Comparison of ENCODE assay signal across 15 cellular contexts in the genomic region with DNA sequence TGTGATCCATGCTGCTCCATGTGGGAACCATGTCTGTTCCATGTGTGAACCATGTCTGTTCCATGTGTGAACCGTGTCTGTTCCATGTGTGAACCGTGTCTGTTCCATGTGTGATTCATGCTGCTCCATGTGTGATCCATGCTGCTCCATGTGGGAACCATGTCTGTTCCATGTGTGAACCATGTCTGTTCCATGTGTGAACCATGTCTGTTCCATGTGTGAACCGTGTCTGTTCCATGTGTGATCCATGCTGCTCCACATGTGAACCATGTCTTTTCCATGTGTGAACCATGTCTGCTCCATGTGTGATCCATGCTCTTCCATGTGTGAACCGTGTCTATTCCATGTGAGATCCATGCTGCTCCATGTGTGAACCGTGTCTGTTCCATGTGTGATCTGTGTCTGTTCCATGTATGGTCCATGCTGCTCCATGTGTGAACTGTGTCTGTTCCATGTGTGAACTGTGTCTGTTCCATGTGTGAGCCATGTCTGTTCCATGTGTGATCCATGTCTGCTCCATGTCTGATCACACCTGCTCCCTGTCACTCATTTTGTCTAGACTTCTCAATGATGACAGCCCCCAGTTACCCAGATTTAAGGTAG. TPM values are rescaled to one million over a fixed set of nuclear protein-coding genes. Genes with fewer than 3 reads are reported as not detected.
DNase-seq lines count a peak whose midpoint lies in the region; ATAC-seq, FAIRE-seq and TF ChIP-seq lines count a peak whose summit lies in the region.
"Not testable (repeated sequence)": the region's sequence is repeated elsewhere in the genome, so short reads cannot be mapped to it uniquely, and the experiment has no call there.
"Had no signal": no experiment of that assay in that cellular context is flagged by ENCODE, and none has a peak within 500 bp of the region (broad histone marks: within the 10 kb centered on the region; RNA-seq: fewer than 3 reads in every experiment).

No MANE protein-coding gene starts in this region.

- not testable (repeated sequence) for H2AFZ ChIP-seq in HepG2 (ENCODE audit: low read length)

- not testable (repeated sequence) for H3K79me2 ChIP-seq in HepG2 (ENCODE audit: insufficient read depth, low read length)

- FAIRE-seq in HepG2 (lab: Jason Lieb, UNC), result peak; percentile 18

- not testable (repeated sequence) for TF ChIP-seq EP300 in HepG2 (IDR thresholded peaks at IDR 0.05; ENCODE audit: low read depth in 2 of 2, low read length in 2 of 2); HepG2 (CRISPR knock-in tag; IDR thresholded peaks at IDR 0.05; ENCODE audit: borderline replicate concordance)

- in situ Hi-C loops in HepG2 (cut with HindIII; ENCODE audit: extremely low pct_ligation_motif_present, low pct_unique_long_range_greater_than_20kb), result not testable (repeated sequence)

- not testable (repeated sequence) for H4K20me1 ChIP-seq in HepG2 (ENCODE audit: insufficient read depth, low read length)

- intact Hi-C loops in activated CD4-positive, alpha-beta T cell treated with anti-CD3 and anti-CD28 coated beads, Interleukin-2, amount 10 ng/mL, durations not matched to agents 24 days and 14 days (cut with micrococcal nuclease), result loop anchor here (10.0 kb wide), 1 partner anchor 495 kb away; a partner anchor contains a TSS
- intact Hi-C loops in activated T-helper 2 cell treated with anti-CD3 and anti-CD28 coated beads, Interferon-gamma antibody, Interleukin-2, Interleukin-4, amounts not matched to agents 10 μg/mL and 5 μg/mL and 100 μg/mL, durations not matched to agents 14 hours and 24 hours and 36 hours (cut with micrococcal nuclease), result loop anchor here (5.0 to 10.0 kb wide), 3 partner anchors 78 to 575 kb away; a partner anchor contains a TSS
- intact Hi-C loops in HepG2 (cut with micrococcal nuclease; ENCODE audit: unreplicated experiment), result not testable (repeated sequence)

- not testable (repeated sequence) for H3K9me3 ChIP-seq in HepG2 (ENCODE audit: low read length)

- WGBS in HepG2 (ENCODE audit: low lambda C conversion rate), result 64% methylated on average over 5 of the region's 5 CpGs

- not testable (repeated sequence) for TF ChIP-seq RAD21 in HepG2 (CRISPR knock-in tag; IDR thresholded peaks at IDR 0.05)

- not testable (repeated sequence) for H3K4me3 Mint-ChIP-seq in T-helper 1 cell treated with Interleukin-12 subunit alpha and Interleukin-12 subunit beta and Interleukin-4 antibody, amounts not matched to agents 30 μg/mL and 1 μg/mL, for 36 hours; activated CD4-positive, alpha-beta T cell treated with anti-CD3 and anti-CD28 coated beads, Interleukin-2, amount 10 ng/mL, durations not matched to agents 24 days and 14 days; activated T-helper 2 cell treated with anti-CD3 and anti-CD28 coated beads, Interferon-gamma antibody, Interleukin-2, Interleukin-4, amounts not matched to agents 10 μg/mL and 5 μg/mL and 100 μg/mL, durations not matched to agents 14 hours and 24 hours and 36 hours (ENCODE audit: low read depth); effector memory CD8-positive, alpha-beta T cell; stimulated activated naive CD8-positive, alpha-beta T cell treated with anti-CD3 and anti-CD28 coated beads, Interleukin-15, Interleukin-2, amounts not matched to agents 100 ng/mL and 50 ng/mL, for 24 hours

- CTCF ChIA-PET in HepG2 (lab: Yijun Ruan, JAX; ENCODE audit: low intra/inter-chr PET ratio, low total read pairs), result interaction anchor here (1.2 kb wide), 1 partner anchor 101 kb away, joined by 4 read pairs; no protein-coding TSS in a partner anchor

- not testable (repeated sequence) for H3K36me3 ChIP-seq in HepG2 (replicated peaks in 1 of 2; ENCODE audit: control insufficient read depth in 1 of 2, insufficient read depth in 2 of 2, low read length in 2 of 2)

- not testable (repeated sequence) for H3K36me3 Mint-ChIP-seq in T-helper 1 cell treated with Interleukin-12 subunit alpha and Interleukin-12 subunit beta and Interleukin-4 antibody, amounts not matched to agents 30 μg/mL and 1 μg/mL, for 36 hours (ENCODE audit: low read depth); activated CD4-positive, alpha-beta T cell treated with anti-CD3 and anti-CD28 coated beads, Interleukin-2, amount 10 ng/mL, durations not matched to agents 24 days and 14 days (ENCODE audit: low read depth); activated T-helper 2 cell treated with anti-CD3 and anti-CD28 coated beads, Interferon-gamma antibody, Interleukin-2, Interleukin-4, amounts not matched to agents 10 μg/mL and 5 μg/mL and 100 μg/mL, durations not matched to agents 14 hours and 24 hours and 36 hours (ENCODE audit: low read depth); effector memory CD8-positive, alpha-beta T cell (ENCODE audit: insufficient read depth); stimulated activated naive CD8-positive, alpha-beta T cell treated with anti-CD3 and anti-CD28 coated beads, Interleukin-15, Interleukin-2, amounts not matched to agents 100 ng/mL and 50 ng/mL, for 24 hours (ENCODE audit: low read depth)

- not testable (repeated sequence) for H3K9ac ChIP-seq in HepG2 (ENCODE audit: insufficient read depth, low read depth, low read length)

- ATAC-seq in effector memory CD8-positive, alpha-beta T cell (replicated peaks); HepG2: not testable (repeated sequence)

- POLR2A ChIA-PET in HepG2 (lab: Yijun Ruan, JAX), result interaction anchor here (1.0 to 2.4 kb wide), 5 partner anchors 8 to 101 kb away, joined by 3 to 10 read pairs (median 5); a partner anchor contains a TSS

- peak overlapping the region; percentile 60 for H3K4me2 ChIP-seq in HepG2 (ENCODE audit: low read depth, low read length)

- H3K9me3 Mint-ChIP-seq in T-helper 1 cell treated with Interleukin-12 subunit alpha and Interleukin-12 subunit beta and Interleukin-4 antibody, amounts not matched to agents 30 μg/mL and 1 μg/mL, for 36 hours; activated CD4-positive, alpha-beta T cell treated with anti-CD3 and anti-CD28 coated beads, Interleukin-2, amount 10 ng/mL, durations not matched to agents 24 days and 14 days; activated T-helper 2 cell treated with anti-CD3 and anti-CD28 coated beads, Interferon-gamma antibody, Interleukin-2, Interleukin-4, amounts not matched to agents 10 μg/mL and 5 μg/mL and 100 μg/mL, durations not matched to agents 14 hours and 24 hours and 36 hours; effector memory CD8-positive, alpha-beta T cell; stimulated activated naive CD8-positive, alpha-beta T cell treated with anti-CD3 and anti-CD28 coated beads, Interleukin-15, Interleukin-2, amounts not matched to agents 100 ng/mL and 50 ng/mL, for 24 hours: not testable (repeated sequence)

- not testable (repeated sequence) for TF ChIP-seq POLR2A in HepG2 (IDR thresholded peaks at IDR 0.05; ENCODE audit: insufficient read depth in 1 of 2, low read depth in 2 of 2, low read length in 2 of 2)

- BruUV-seq in HepG2 (replicated peaks; lab: Mats Ljungman, UMichigan), result not testable (repeated sequence)

- not testable (repeated sequence) for H3K27me3 ChIP-seq in HepG2 (ENCODE audit: control insufficient read depth in 1 of 2, insufficient read depth in 2 of 2, low read length in 2 of 2)

- peak; percentile 50 for DNase-seq in activated CD4-positive, alpha-beta T cell treated with anti-CD3 and anti-CD28 coated beads, Interleukin-2, amount 10 ng/mL, durations not matched to agents 24 days and 14 days
- DNase-seq in activated T-helper 2 cell treated with anti-CD3 and anti-CD28 coated beads, Interferon-gamma antibody, Interleukin-2, Interleukin-4, amounts not matched to agents 10 μg/mL and 5 μg/mL and 100 μg/mL, durations not matched to agents 14 hours and 24 hours and 36 hours (ENCODE audit: low spot score); effector memory CD8-positive, alpha-beta T cell; HepG2 (ENCODE audit: low spot score): not testable (repeated sequence)

- H3K4me1 ChIP-seq in HepG2 (ENCODE audit: insufficient read depth, low read length), result peaks cover 85% of the 10 kb centered on the region

- H3K4me1 Mint-ChIP-seq in T-helper 1 cell treated with Interleukin-12 subunit alpha and Interleukin-12 subunit beta and Interleukin-4 antibody, amounts not matched to agents 30 μg/mL and 1 μg/mL, for 36 hours (ENCODE audit: low read depth), result peaks cover 15% of the 10 kb centered on the region
- peaks cover 41% of the 10 kb centered on the region for H3K4me1 Mint-ChIP-seq in activated CD4-positive, alpha-beta T cell treated with anti-CD3 and anti-CD28 coated beads, Interleukin-2, amount 10 ng/mL, durations not matched to agents 24 days and 14 days
- H3K4me1 Mint-ChIP-seq in activated T-helper 2 cell treated with anti-CD3 and anti-CD28 coated beads, Interferon-gamma antibody, Interleukin-2, Interleukin-4, amounts not matched to agents 10 μg/mL and 5 μg/mL and 100 μg/mL, durations not matched to agents 14 hours and 24 hours and 36 hours (ENCODE audit: low read depth), result peaks cover 48% of the 10 kb centered on the region
- H3K4me1 Mint-ChIP-seq in effector memory CD8-positive, alpha-beta T cell (ENCODE audit: low read depth in 2 of 2), result not testable (repeated sequence)
- H3K4me1 Mint-ChIP-seq in stimulated activated naive CD8-positive, alpha-beta T cell treated with anti-CD3 and anti-CD28 coated beads, Interleukin-15, Interleukin-2, amounts not matched to agents 100 ng/mL and 50 ng/mL, for 24 hours (ENCODE audit: low read depth), result peaks cover 44% of the 10 kb centered on the region

- not testable (repeated sequence) for H3K27me3 Mint-ChIP-seq in T-helper 1 cell treated with Interleukin-12 subunit alpha and Interleukin-12 subunit beta and Interleukin-4 antibody, amounts not matched to agents 30 μg/mL and 1 μg/mL, for 36 hours (ENCODE audit: low read depth); activated CD4-positive, alpha-beta T cell treated with anti-CD3 and anti-CD28 coated beads, Interleukin-2, amount 10 ng/mL, durations not matched to agents 24 days and 14 days; activated T-helper 2 cell treated with anti-CD3 and anti-CD28 coated beads, Interferon-gamma antibody, Interleukin-2, Interleukin-4, amounts not matched to agents 10 μg/mL and 5 μg/mL and 100 μg/mL, durations not matched to agents 14 hours and 24 hours and 36 hours (ENCODE audit: low read depth); stimulated activated naive CD8-positive, alpha-beta T cell treated with anti-CD3 and anti-CD28 coated beads, Interleukin-15, Interleukin-2, amounts not matched to agents 100 ng/mL and 50 ng/mL, for 24 hours
- H3K27me3 Mint-ChIP-seq in effector memory CD8-positive, alpha-beta T cell, result peaks cover 9 to 19% of the 10 kb centered on the region in 2 donors

- not testable (repeated sequence) for H3K4me3 ChIP-seq in HepG2 (replicated peaks in 1 of 3; ENCODE audit: insufficient read depth in 1 of 3, low read depth in 2 of 3, low read length in 3 of 3)

- H3K27ac ChIP-seq in HepG2 (ENCODE audit: extremely low read length, insufficient read depth, low read length), result not testable (repeated sequence)

- H3K27ac Mint-ChIP-seq in T-helper 1 cell treated with Interleukin-12 subunit alpha and Interleukin-12 subunit beta and Interleukin-4 antibody, amounts not matched to agents 30 μg/mL and 1 μg/mL, for 36 hours, result peak overlapping the region; percentile 58
- peak overlapping the region; percentile 4 for H3K27ac Mint-ChIP-seq in activated CD4-positive, alpha-beta T cell treated with anti-CD3 and anti-CD28 coated beads, Interleukin-2, amount 10 ng/mL, durations not matched to agents 24 days and 14 days
- H3K27ac Mint-ChIP-seq in activated T-helper 2 cell treated with anti-CD3 and anti-CD28 coated beads, Interferon-gamma antibody, Interleukin-2, Interleukin-4, amounts not matched to agents 10 μg/mL and 5 μg/mL and 100 μg/mL, durations not matched to agents 14 hours and 24 hours and 36 hours, result peak overlapping the region; percentile 17
- H3K27ac Mint-ChIP-seq in effector memory CD8-positive, alpha-beta T cell, result peak overlapping the region; percentile 10 to 63
- peak overlapping the region; percentile 69 for H3K27ac Mint-ChIP-seq in stimulated activated naive CD8-positive, alpha-beta T cell treated with anti-CD3 and anti-CD28 coated beads, Interleukin-15, Interleukin-2, amounts not matched to agents 100 ng/mL and 50 ng/mL, for 24 hours

- TF ChIP-seq CTCF in HepG2 (CRISPR knock-in tag; IDR thresholded peaks at IDR 0.05), result not testable (repeated sequence)

RNA-seq across cellular contexts. Expression of a gene that starts 10.2 kb away (rescaled TPM):
- total RNA-seq in activated CD4-positive, alpha-beta T cell treated with anti-CD3 and anti-CD28 coated beads, Interleukin-2, amount 10 ng/mL, durations not matched to agents 24 days and 14 days, result 408 and 410 TPM in 2 replicates
- 271 TPM in 2 replicates for total RNA-seq in activated T-helper 2 cell treated with anti-CD3 and anti-CD28 coated beads, Interferon-gamma antibody, Interleukin-2, Interleukin-4, amounts not matched to agents 10 μg/mL and 5 μg/mL and 100 μg/mL, durations not matched to agents 14 hours and 24 hours and 36 hours
- total RNA-seq in HepG2 (2016; rRNA removed; fragmentation: Illumina TruSeq; extraction: Trizol), result 84.4 and 155 TPM in 2 replicates
- 20.4 and 21.0 TPM in 2 replicates for total RNA-seq in HepG2 (2016; cell fraction: cytosol; rRNA removed; fragmentation: Illumina TruSeq; extraction: Trizol; ENCODE audit: low read depth)
- total RNA-seq in HepG2 (2016; cell fraction: insoluble cytoplasmic fraction; rRNA removed; fragmentation: Illumina TruSeq; extraction: Trizol), result 65.4 and 165 TPM in 2 replicates
- 76.8 and 82.0 TPM in 2 replicates for total RNA-seq in HepG2 (2016; cell fraction: membrane; rRNA removed; fragmentation: Illumina TruSeq; extraction: Trizol)
- 144 and 171 TPM in 2 replicates for total RNA-seq in HepG2 (2016; cell fraction: nucleus; rRNA removed; fragmentation: Illumina TruSeq; extraction: Trizol)
- 79.6 and 84.0 TPM in 2 replicates for polyA plus RNA-seq in HepG2 (2011; rRNA removed)
- 58.4 and 80.8 TPM in 2 replicates for polyA plus RNA-seq in HepG2 (2011; cell fraction: cytosol; rRNA removed)
- polyA plus RNA-seq in HepG2 (2011; cell fraction: nucleus; rRNA removed), result 118 and 147 TPM in 2 replicates
- 135 and 207 TPM in 2 replicates for polyA plus RNA-seq in HepG2 (2012)
- 17.8 and 19.1 TPM in 2 replicates for polyA plus RNA-seq in HepG2 (2016; cell fraction: cytosol; fragmentation: Illumina TruSeq; extraction: Trizol; ENCODE audit: low read depth)
- 93.2 and 121 TPM in 2 replicates for polyA plus RNA-seq in HepG2 (2016; cell fraction: insoluble cytoplasmic fraction; fragmentation: Illumina TruSeq; extraction: Trizol; ENCODE audit: low read depth)
- polyA plus RNA-seq in HepG2 (2016; cell fraction: membrane; fragmentation: Illumina TruSeq; extraction: Trizol; ENCODE audit: low read depth), result 56.5 and 59.3 TPM in 2 replicates
- 307 and 313 TPM in 2 replicates for polyA plus RNA-seq in HepG2 (2016; cell fraction: nucleus; fragmentation: Illumina TruSeq; extraction: Trizol; ENCODE audit: insufficient read depth, low read depth)
- polyA minus RNA-seq in HepG2 (2011; rRNA and poly(A)+ RNA removed; ENCODE audit: low replicate concordance), result 157 and 170 TPM in 2 replicates
- 88.7 and 88.8 TPM in 2 replicates for polyA minus RNA-seq in HepG2 (2011; cell fraction: cytosol; rRNA and poly(A)+ RNA removed)
- 35.7 and 42.5 TPM in 2 replicates for polyA minus RNA-seq in HepG2 (2011; cell fraction: nucleus; rRNA and poly(A)+ RNA removed)

RNA-seq across cellular contexts. Expression of a gene that starts 56.8 kb away (rescaled TPM):
- not detected in 2 replicates for total RNA-seq in activated CD4-positive, alpha-beta T cell treated with anti-CD3 and anti-CD28 coated beads, Interleukin-2, amount 10 ng/mL, durations not matched to agents 24 days and 14 days
- total RNA-seq in activated T-helper 2 cell treated with anti-CD3 and anti-CD28 coated beads, Interferon-gamma antibody, Interleukin-2, Interleukin-4, amounts not matched to agents 10 μg/mL and 5 μg/mL and 100 μg/mL, durations not matched to agents 14 hours and 24 hours and 36 hours, result not detected in 2 replicates
- 85.7 and 106 TPM in 2 replicates for total RNA-seq in HepG2 (2016; rRNA removed; fragmentation: Illumina TruSeq; extraction: Trizol)
- total RNA-seq in HepG2 (2016; cell fraction: cytosol; rRNA removed; fragmentation: Illumina TruSeq; extraction: Trizol; ENCODE audit: low read depth), result 32.7 and 37.9 TPM in 2 replicates
- total RNA-seq in HepG2 (2016; cell fraction: insoluble cytoplasmic fraction; rRNA removed; fragmentation: Illumina TruSeq; extraction: Trizol), result 85.8 and 97.2 TPM in 2 replicates
- total RNA-seq in HepG2 (2016; cell fraction: membrane; rRNA removed; fragmentation: Illumina TruSeq; extraction: Trizol), result 29.8 and 38.9 TPM in 2 replicates
- 97.3 and 115 TPM in 2 replicates for total RNA-seq in HepG2 (2016; cell fraction: nucleus; rRNA removed; fragmentation: Illumina TruSeq; extraction: Trizol)
- 66.8 and 70.0 TPM in 2 replicates for polyA plus RNA-seq in HepG2 (2011; rRNA removed)
- polyA plus RNA-seq in HepG2 (2011; cell fraction: cytosol; rRNA removed), result 69.7 and 71.1 TPM in 2 replicates
- polyA plus RNA-seq in HepG2 (2011; cell fraction: nucleus; rRNA removed), result 186 and 199 TPM in 2 replicates
- polyA plus RNA-seq in HepG2 (2012), result 44.2 and 48.2 TPM in 2 replicates
- polyA plus RNA-seq in HepG2 (2016; cell fraction: cytosol; fragmentation: Illumina TruSeq; extraction: Trizol; ENCODE audit: low read depth), result 21.5 and 23.0 TPM in 2 replicates
- polyA plus RNA-seq in HepG2 (2016; cell fraction: insoluble cytoplasmic fraction; fragmentation: Illumina TruSeq; extraction: Trizol; ENCODE audit: low read depth), result 68.8 and 71.9 TPM in 2 replicates
- polyA plus RNA-seq in HepG2 (2016; cell fraction: membrane; fragmentation: Illumina TruSeq; extraction: Trizol; ENCODE audit: low read depth), result 18.4 and 18.5 TPM in 2 replicates
- 127 and 130 TPM in 2 replicates for polyA plus RNA-seq in HepG2 (2016; cell fraction: nucleus; fragmentation: Illumina TruSeq; extraction: Trizol; ENCODE audit: insufficient read depth, low read depth)
- polyA minus RNA-seq in HepG2 (2011; rRNA and poly(A)+ RNA removed; ENCODE audit: low replicate concordance), result 132 TPM in 1 of 2 replicates, not detected in the other
- polyA minus RNA-seq in HepG2 (2011; cell fraction: cytosol; rRNA and poly(A)+ RNA removed), result 12.6 and 15.9 TPM in 2 replicates
- 114 and 132 TPM in 2 replicates for polyA minus RNA-seq in HepG2 (2011; cell fraction: nucleus; rRNA and poly(A)+ RNA removed)
- total RNA-seq: CD4-positive, alpha-beta T cell; CD8-positive, alpha-beta memory T cell; GM12878; GM23248; H4; H9; HFFc6 had no signal
- polyA plus RNA-seq: A549; CD14-positive monocyte; CD8-positive, alpha-beta memory T cell; GM12878; GM23248 had no signal

Comparison
In these comparisons a context has a peak if more than half of its experiments do, and no peak if none do; other contexts are left out.
1. H3K27ac Mint-ChIP-seq: peak in every context shown above with its lines; median percentile 69 in stimulated activated naive CD8-positive, alpha-beta T cell treated with anti-CD3 and anti-CD28 coated beads, Interleukin-15, Interleukin-2, amounts not matched to agents 100 ng/mL and 50 ng/mL, for 24 hours; 58 in T-helper 1 cell treated with Interleukin-12 subunit alpha and Interleukin-12 subunit beta and Interleukin-4 antibody, amounts not matched to agents 30 μg/mL and 1 μg/mL, for 36 hours; 36 in effector memory CD8-positive, alpha-beta T cell; 17 in activated T-helper 2 cell treated with anti-CD3 and anti-CD28 coated beads, Interferon-gamma antibody, Interleukin-2, Interleukin-4, amounts not matched to agents 10 μg/mL and 5 μg/mL and 100 μg/mL, durations not matched to agents 14 hours and 24 hours and 36 hours; 4 in activated CD4-positive, alpha-beta T cell treated with anti-CD3 and anti-CD28 coated beads, Interleukin-2, amount 10 ng/mL, durations not matched to agents 24 days and 14 days.
2. RNA of a gene that starts 56.8 kb away (total RNA-seq): 29.8 to 115 TPM in HepG2; not detected in activated CD4-positive, alpha-beta T cell treated with anti-CD3 and anti-CD28 coated beads, Interleukin-2, amount 10 ng/mL, durations not matched to agents 24 days and 14 days and not detected in activated T-helper 2 cell treated with anti-CD3 and anti-CD28 coated beads, Interferon-gamma antibody, Interleukin-2, Interleukin-4, amounts not matched to agents 10 μg/mL and 5 μg/mL and 100 μg/mL, durations not matched to agents 14 hours and 24 hours and 36 hours; every median in the first group is over 10 times any median in the second.